In the genomic region with DNA sequence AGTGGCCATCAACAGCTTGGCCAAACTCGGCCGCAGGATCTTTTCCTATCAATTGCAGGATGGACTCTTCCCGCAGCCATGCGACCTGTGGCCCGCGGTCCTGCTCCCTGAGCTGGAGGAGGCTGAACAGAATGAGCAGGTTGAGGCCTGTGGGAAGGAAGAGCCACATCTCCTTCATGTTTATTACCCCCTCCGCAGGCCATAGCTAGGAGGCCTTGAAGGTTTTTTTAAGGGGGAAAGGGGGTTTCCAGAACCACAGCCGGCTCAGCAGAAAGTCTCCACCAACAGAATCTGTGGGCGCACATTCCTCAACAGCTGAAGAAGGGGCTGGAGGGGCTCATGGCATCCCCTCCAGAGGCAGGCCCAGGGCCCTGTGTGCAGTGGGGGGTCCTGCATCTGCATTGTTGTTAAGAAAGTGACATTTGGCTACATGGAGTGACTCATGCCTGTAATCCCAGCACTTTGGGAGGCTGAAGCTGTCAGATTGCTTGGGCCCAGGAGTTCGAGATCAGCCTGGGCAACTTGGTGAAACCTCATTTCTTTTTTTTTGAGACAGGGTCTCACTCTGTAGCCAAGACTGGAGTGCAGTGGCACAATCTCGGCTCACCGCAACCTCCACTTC, we compare ENCODE assay signal across 9 cellular contexts. TPM values are rescaled to one million over a fixed set of nuclear protein-coding genes. Genes with fewer than 3 reads are reported as not detected.
DNase-seq lines count a peak whose midpoint lies in the region; ATAC-seq, FAIRE-seq and TF ChIP-seq lines count a peak whose summit lies in the region.
"Had no signal": no experiment of that assay in that cellular context is flagged by ENCODE, and none has a peak within 500 bp of the region (broad histone marks: within the 10 kb centered on the region; RNA-seq: fewer than 3 reads in every experiment).

No MANE protein-coding gene starts in this region.

- TF ChIP-seq POLR2A in gastrocnemius medialis (IDR thresholded peaks at IDR 0.05) (no peak), H54 (IDR thresholded peaks at IDR 0.05; ENCODE audit: low read depth, low read length) (no peak)

- H3K9ac ChIP-seq in HUES6 (ENCODE audit: low read length), result peak overlapping the region; percentile 13
- H3K9ac ChIP-seq in endodermal cell (ENCODE audit: extremely low read depth, low read length, poor library complexity, severe bottlenecking), result no peak overlapping the region

- H3K4me1 ChIP-seq in HUES6 (ENCODE audit: control insufficient read depth, insufficient read depth, low read length) (peaks cover 19% of the 10 kb centered on the region), endodermal cell (ENCODE audit: control insufficient read depth, insufficient read depth, low read length) (no peaks in the 10 kb centered on the region), gastrocnemius medialis (peaks cover 0 to 6% of the 10 kb centered on the region in 2 donors)

- no peak overlapping the region for H3K27ac Mint-ChIP-seq in endodermal cell

- H3K27me3 ChIP-seq in HUES6 (ENCODE audit: control insufficient read depth, insufficient read depth, low read length), result no peaks in the 10 kb centered on the region
- no peaks in the 10 kb centered on the region for H3K27me3 ChIP-seq in endodermal cell (ENCODE audit: control insufficient read depth, insufficient read depth, low read length, poor library complexity, severe bottlenecking)
- no peaks in the 10 kb centered on the region for H3K27me3 ChIP-seq in gastrocnemius medialis

- no peak for FAIRE-seq in H54 (lab: Jason Lieb, UNC)

- intact Hi-C loops in gastrocnemius medialis (cut with DNase I; ENCODE audit: low total_unique reads), result no loop called here

- WGBS in endodermal cell (ENCODE audit: insufficient coverage in 1 of 2, insufficient read length in 1 of 2), 2 experiments, result 78 to 86% methylated on average over 9 to 12 of the region's 12 CpGs

- peak overlapping the region; percentile 52 for H3K4me3 Mint-ChIP-seq in endodermal cell

- peaks cover 5% of the 10 kb centered on the region for H3K4me1 Mint-ChIP-seq in endodermal cell

- no peaks in the 10 kb centered on the region for H3K27me3 Mint-ChIP-seq in endodermal cell (ENCODE audit: insufficient read depth)

- no peaks in the 10 kb centered on the region for H3K36me3 ChIP-seq in HUES6 (ENCODE audit: control insufficient read depth, insufficient read depth, low read length)
- H3K36me3 ChIP-seq in endodermal cell (ENCODE audit: control insufficient read depth, insufficient read depth, low read length), result no peaks in the 10 kb centered on the region
- no peaks in the 10 kb centered on the region for H3K36me3 ChIP-seq in gastrocnemius medialis

- no peaks in the 10 kb centered on the region for H3K9me3 Mint-ChIP-seq in endodermal cell

- ATAC-seq in GM18498 (IDR thresholded peaks at IDR 0.05; ENCODE audit: unreplicated experiment) (peak; percentile 8), gastrocnemius medialis (no peak), HG02759 (IDR thresholded peaks at IDR 0.05; ENCODE audit: unreplicated experiment) (no peak)

- H3K36me3 Mint-ChIP-seq in endodermal cell (ENCODE audit: low read depth), result no peaks in the 10 kb centered on the region

- no peak for TF ChIP-seq CTCF in endodermal cell (conservative IDR thresholded peaks at IDR 0.05)
- no peak for TF ChIP-seq CTCF in gastrocnemius medialis (IDR thresholded peaks at IDR 0.05 in 4 of 5, conservative IDR thresholded peaks at IDR 0.05 in 1 of 5)

- H3K9me3 ChIP-seq in HUES6 (ENCODE audit: control insufficient read depth, insufficient read depth, low read depth, low read length) (no peaks in the 10 kb centered on the region), endodermal cell (ENCODE audit: control insufficient read depth, low read length) (no peaks in the 10 kb centered on the region), gastrocnemius medialis (no peaks in the 10 kb centered on the region)

- H3K4me3 ChIP-seq in HUES6 (ENCODE audit: low read depth, low read length) (peak overlapping the region; percentile 48), endodermal cell (ENCODE audit: low read length) (no peak overlapping the region), gastrocnemius medialis (peak overlapping the region in 3 of 4 donors; percentile 37 to 50 (median 40))

- in situ Hi-C loops in gastrocnemius medialis (cut with MboI; ENCODE audit: low sequenced_read_pairs in 4 of 4), result no loop called here

- DNase-seq in endodermal cell (peak; percentile 83), gastrocnemius medialis (no peak), DMS153 treated with DMSO at 0.1 percent for 48 hours (lab: John Stamatoyannopoulos, UW; ENCODE audit: unreplicated experiment) (no peak), H54 (ENCODE audit: insufficient read length, low spot score) (no peak)
- DNase-seq in activated CD4-positive, alpha-beta T cell treated with anti-CD3 and anti-CD28 coated beads for 1 hour, result no peak

- H3K27ac ChIP-seq in HUES6 (ENCODE audit: low read depth, low read length), result no peak overlapping the region
- H3K27ac ChIP-seq in endodermal cell (ENCODE audit: low read depth, low read length), result no peak overlapping the region
- peak overlapping the region in 3 of 4 donors; percentile 35 to 65 (median 45) for H3K27ac ChIP-seq in gastrocnemius medialis

RNA-seq across cellular contexts. Expression of gene PPP1R13B, which starts 25.2 kb away (rescaled TPM):
- total RNA-seq in endodermal cell (10 to 100 TPM; 15.6 to 17.5 TPM), gastrocnemius medialis (10 to 100 TPM; 10.4 to 24.6 (median 11.8) TPM)
- polyA plus RNA-seq in endodermal cell (2013, experiment 1 of 2), result 3.3 TPM
- 4.4 TPM for polyA plus RNA-seq in endodermal cell (2013, experiment 2 of 2)

RNA-seq across cellular contexts. Expression of gene TDRD9, which starts 55.7 kb away (rescaled TPM):
- total RNA-seq in endodermal cell (not detected), gastrocnemius medialis (1 to 10 TPM in 1 of 4 donors, under 1 TPM in 2, not detected in 1; 0.17 to 1.5 (median 0.31) TPM)
- not detected for polyA plus RNA-seq in endodermal cell (2013, experiment 1 of 2)
- not detected for polyA plus RNA-seq in endodermal cell (2013, experiment 2 of 2)
- total RNA-seq: SK-MEL-5 had no signal

Comparison
In these comparisons a context has a peak if more than half of its experiments do, and no peak if none do; other contexts are left out.
1. H3K27ac ChIP-seq: peak in gastrocnemius medialis (3 of 4); none in HUES6 (single experiment) and endodermal cell (single experiment).